8 cellular contexts compared by ENCODE assay signal in the genomic region with DNA sequence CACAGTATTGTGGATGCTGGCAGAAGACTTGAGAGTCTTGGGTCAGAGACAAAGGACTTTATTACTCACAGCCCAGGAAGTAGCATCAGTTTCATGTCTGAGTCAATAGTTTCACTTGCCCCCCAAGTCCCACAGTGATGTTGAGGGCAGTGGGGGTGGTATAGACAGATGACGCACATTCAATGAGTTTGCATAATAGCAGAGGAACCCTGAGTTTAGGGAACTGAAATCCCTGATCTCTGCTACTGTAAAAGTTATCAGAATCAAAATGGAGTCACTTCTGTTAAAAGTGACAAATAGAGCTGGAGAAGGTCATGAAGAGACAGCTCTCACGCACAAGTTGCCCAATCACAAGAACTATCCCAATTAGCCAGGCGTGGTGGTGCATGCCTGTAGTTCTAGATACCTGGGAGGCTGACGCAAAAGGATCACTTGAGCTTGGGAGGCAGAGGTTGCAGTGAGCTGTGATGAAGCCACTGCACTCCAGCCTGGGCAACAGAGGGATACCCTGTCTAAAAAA. TPM values are rescaled to one million over a fixed set of nuclear protein-coding genes. Genes with fewer than 3 reads are reported as not detected.
DNase-seq lines count a peak whose midpoint lies in the region; ATAC-seq and TF ChIP-seq lines count a peak whose summit lies in the region.

No MANE protein-coding gene starts in this region.

- no peak overlapping the region for H3K4me2 ChIP-seq in hepatocyte

- H3K4me3 ChIP-seq in hepatocyte (no peak overlapping the region), dorsolateral prefrontal cortex (no peak overlapping the region)

- TF ChIP-seq CTCF in hepatocyte (IDR thresholded peaks at IDR 0.05; ENCODE audit: poor library complexity) (no peak), dorsolateral prefrontal cortex (IDR thresholded peaks at IDR 0.05 in 54 of 56, conservative IDR thresholded peaks at IDR 0.05 in 2 of 56; ENCODE audit: low read depth in 1 of 56, partially characterized antibody in 56 of 56) (no peak)

- no peaks in the 10 kb centered on the region for H3K9me2 ChIP-seq in hepatocyte (replicated peaks; ENCODE audit: insufficient read depth)

- H3K79me2 ChIP-seq in hepatocyte, result no peaks in the 10 kb centered on the region

- 93% methylated on average over 4 of the region's 4 CpGs for WGBS in hepatocyte (ENCODE audit: low lambda C conversion rate, missing lambda C conversion rate)

- no peaks in the 10 kb centered on the region for H3K4me1 ChIP-seq in hepatocyte (ENCODE audit: insufficient read depth)

- H2AFZ ChIP-seq in hepatocyte, result no peak overlapping the region

- peak; percentile 86 for DNase-seq in ELR (ENCODE audit: low read depth)
- peak; percentile 39 for DNase-seq in fibroblast of gingiva (ENCODE audit: low read depth)
- DNase-seq in Right ventricle myocardium inferior (ENCODE audit: missing footprints), result no peak
- no peak for DNase-seq in hepatocyte (ENCODE audit: low spot score)
- DNase-seq in dorsolateral prefrontal cortex, result no peak

- H3K27me3 ChIP-seq in hepatocyte (no peaks in the 10 kb centered on the region), dorsolateral prefrontal cortex (no peaks in the 10 kb centered on the region)

- no peaks in the 10 kb centered on the region for H4K20me1 ChIP-seq in hepatocyte (ENCODE audit: insufficient read depth, poor library complexity, severe bottlenecking)

- intact Hi-C loops in Right ventricle myocardium inferior (cut with DNase I) (no loop called here), dorsolateral prefrontal cortex (cut with DNase I) (no loop called here)

- H3K9me3 ChIP-seq in hepatocyte (ENCODE audit: low read depth), result no peaks in the 10 kb centered on the region

- H3K27ac ChIP-seq in hepatocyte (no peak overlapping the region), dorsolateral prefrontal cortex (no peak overlapping the region)

- ATAC-seq in GM21367 (IDR thresholded peaks at IDR 0.05; ENCODE audit: unreplicated experiment) (peak; percentile 95), HG03571 (IDR thresholded peaks at IDR 0.05; ENCODE audit: unreplicated experiment) (peak; percentile 93), GM19324 (IDR thresholded peaks at IDR 0.05; ENCODE audit: low FRiP score, unreplicated experiment) (no peak), Right ventricle myocardium inferior (no peak)

- H3K36me3 ChIP-seq in hepatocyte (replicated peaks; ENCODE audit: insufficient read depth, low read depth), result no peaks in the 10 kb centered on the region

RNA-seq across cellular contexts. Expression of a gene that starts 11.5 kb away (rescaled TPM):
- 0.49 TPM for total RNA-seq in Right ventricle myocardium inferior
- 0.28 TPM in 1 of 2 replicates, not detected in the other for total RNA-seq in hepatocyte
- polyA plus RNA-seq in hepatocyte, result 0.68 TPM in 1 of 2 replicates, not detected in the other
- 1 to 10 TPM in 8 of 120 experiments, under 1 TPM in 41, not detected in 71; 0.22 to 1.4 (median 0.52) TPM for total RNA-seq in dorsolateral prefrontal cortex

RNA-seq across cellular contexts. Expression of a gene that starts 29.7 kb away (rescaled TPM):
- total RNA-seq in Right ventricle myocardium inferior, result 273 TPM
- 46.2 and 58.3 TPM in 2 replicates for total RNA-seq in hepatocyte
- polyA plus RNA-seq in hepatocyte, result 64.4 and 69.4 TPM in 2 replicates
- 10 to 100 TPM in 105 of 120 experiments, 1 to 10 TPM in 15; 6.6 to 45.5 (median 15.6) TPM for total RNA-seq in dorsolateral prefrontal cortex

RNA-seq across cellular contexts. Expression of a gene that starts 38.7 kb away (rescaled TPM):
- total RNA-seq in Right ventricle myocardium inferior (34.9 TPM), hepatocyte (70.7 and 85.9 TPM in 2 replicates), dorsolateral prefrontal cortex (10 to 100 TPM; 41.8 to 80.3 (median 60.8) TPM)
- 85.5 and 89.0 TPM in 2 replicates for polyA plus RNA-seq in hepatocyte

Comparison
In these comparisons a context has a peak if more than half of its experiments do, and no peak if none do; other contexts are left out.
1. DNase-seq: peak in ELR (single experiment) and fibroblast of gingiva (single experiment); none in Right ventricle myocardium inferior (single experiment), hepatocyte (single experiment) and dorsolateral prefrontal cortex (0 of 10).
2. ATAC-seq: peak in GM21367 (single experiment) and HG03571 (single experiment); none in GM19324 (single experiment) and Right ventricle myocardium inferior (single experiment).